In the genomic region with DNA sequence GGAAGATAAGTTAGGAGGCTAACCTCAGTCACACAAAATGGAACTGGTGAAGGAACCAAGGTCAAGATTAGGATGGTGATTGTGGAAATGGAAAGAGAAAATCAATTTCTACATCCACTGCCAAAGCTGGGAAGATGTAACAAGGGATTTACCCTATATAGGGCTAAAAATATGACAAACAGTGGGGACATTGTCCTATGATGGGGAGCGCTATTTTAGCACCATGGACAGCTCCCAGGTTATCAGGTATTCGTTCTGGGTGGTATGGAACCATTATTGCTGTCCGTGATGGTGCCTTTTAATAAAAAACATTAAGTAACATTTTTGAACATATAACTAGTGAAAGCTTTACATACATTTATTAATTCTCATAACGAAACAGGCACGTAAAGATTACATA, we compare ENCODE assay signal across 15 cellular contexts.
DNase-seq lines count a peak whose midpoint lies in the region; ATAC-seq and TF ChIP-seq lines count a peak whose summit lies in the region.
"Had no signal": no experiment of that assay in that cellular context is flagged by ENCODE, and none has a peak within 500 bp of the region (broad histone marks: within the 10 kb centered on the region; RNA-seq: fewer than 3 reads in every experiment).

No MANE protein-coding gene starts in this region.

- DNase-seq in A172 (ENCODE audit: low spot score) (peak; percentile 11), GM23338 (ENCODE audit: low spot score) (peak; percentile 63), SJCRH30 (peak; percentile 13 to 56), epithelial cell of esophagus (ENCODE audit: low read depth) (peak; percentile 52), ecto neural progenitor cell (ENCODE audit: low spot score) (no peak), OCI-M2 (lab: John Stamatoyannopoulos, UW; ENCODE audit: unreplicated experiment) (no peak)
- DNase-seq in activated CD4-positive, CD25-positive, alpha-beta regulatory T cell treated with anti-CD3 and anti-CD28 coated beads, Interleukin-2, amount 50 U/mL, for 72 hours = no peak
- DNase-seq: islet precursor cell, NCI-H2171, ovary, SHP77, spleen had no signal

- H3K36me3 ChIP-seq in GM23338 (ENCODE audit: insufficient read depth) (no peaks in the 10 kb centered on the region), SJCRH30 (no peaks in the 10 kb centered on the region)
- H3K36me3 ChIP-seq: gastroesophageal sphincter, ovary, spleen had no signal

- no peaks in the 10 kb centered on the region for H3K9me3 ChIP-seq in SJCRH30 (replicated peaks)
- H3K9me3 ChIP-seq: gastroesophageal sphincter, mucosa of descending colon, ovary, spleen had no signal

- H3K27ac ChIP-seq in GM23338 (ENCODE audit: low read depth) = no peak overlapping the region
- no peak overlapping the region for H3K27ac ChIP-seq in SJCRH30
- H3K27ac ChIP-seq: gastroesophageal sphincter, ovary, spleen had no signal

- no peak overlapping the region for H3K4me2 ChIP-seq in GM23338

- H3K4me3 ChIP-seq in GM23338 = no peak overlapping the region
- no peak overlapping the region for H3K4me3 ChIP-seq in SJCRH30
- H3K4me3 ChIP-seq in epithelial cell of esophagus (ENCODE audit: low read length) = no peak overlapping the region
- H3K4me3 ChIP-seq: gastroesophageal sphincter, mucosa of descending colon, ovary, spleen had no signal

- no peaks in the 10 kb centered on the region for H3K36me3 Mint-ChIP-seq in GM23338 (ENCODE audit: low read depth)

- H3K4me1 ChIP-seq in GM23338 (ENCODE audit: insufficient read depth) = 0 out of 2 replicates have a peak, but pooled peaks cover 2% of the 10 kb centered on the region
- no peaks in the 10 kb centered on the region for H3K4me1 ChIP-seq in SJCRH30

- no peaks in the 10 kb centered on the region; the same call in 1 of the 2 replicates for H3K9me2 ChIP-seq in GM23338 (ENCODE audit: insufficient read depth)

- no peak overlapping the region for H3K4me3 Mint-ChIP-seq in GM23338

- no peaks in the 10 kb centered on the region for H3K79me2 ChIP-seq in GM23338 (replicated peaks; ENCODE audit: insufficient read depth)

- H3K27me3 ChIP-seq in GM23338 (ENCODE audit: insufficient read depth) (peaks cover 14% of the 10 kb centered on the region), SJCRH30 (no peaks in the 10 kb centered on the region)
- H3K27me3 ChIP-seq: gastroesophageal sphincter, ovary had no signal

- no peak for TF ChIP-seq CTCF in GM23338 (conservative IDR thresholded peaks at IDR 0.05; ENCODE audit: low read depth in 2 of 2)
- no peak for TF ChIP-seq CTCF in epithelial cell of esophagus (IDR thresholded peaks at IDR 0.05; ENCODE audit: insufficient read depth, low read depth, low read length, missing control alignments)

- peaks cover 3% of the 10 kb centered on the region; the same call in 2 of the 3 replicates for H3K4me1 Mint-ChIP-seq in GM23338

- no peaks in the 10 kb centered on the region for H4K20me1 ChIP-seq in GM23338 (replicated peaks; ENCODE audit: insufficient read depth)

- H3K27ac Mint-ChIP-seq in GM23338 = no peak overlapping the region

- no peak overlapping the region for H2AFZ ChIP-seq in GM23338

- H3F3A ChIP-seq in GM23338 (replicated peaks; ENCODE audit: low read depth) = no peaks in the 10 kb centered on the region

- ATAC-seq in GM23338 = peak; percentile 51; the same call in 2 of the 3 replicates
- ATAC-seq in GM18519 (IDR thresholded peaks at IDR 0.05; ENCODE audit: low FRiP score, unreplicated experiment) = no peak
- ATAC-seq: gastroesophageal sphincter, mucosa of descending colon had no signal

- no peaks in the 10 kb centered on the region for H3K9me3 Mint-ChIP-seq in GM23338

- H3K27me3 Mint-ChIP-seq in GM23338 (ENCODE audit: insufficient read depth, low read depth, poor library complexity) = peaks cover 11% of the 10 kb centered on the region

TF ChIP-seq in GM23338, 12 proteins besides CTCF, POLR2A, EP300 and RAD21:
- TF ChIP-seq NANOG (IDR thresholded peaks at IDR 0.05; ENCODE audit: borderline replicate concordance) = no peak
- TF ChIP-seq, protein P1, sequence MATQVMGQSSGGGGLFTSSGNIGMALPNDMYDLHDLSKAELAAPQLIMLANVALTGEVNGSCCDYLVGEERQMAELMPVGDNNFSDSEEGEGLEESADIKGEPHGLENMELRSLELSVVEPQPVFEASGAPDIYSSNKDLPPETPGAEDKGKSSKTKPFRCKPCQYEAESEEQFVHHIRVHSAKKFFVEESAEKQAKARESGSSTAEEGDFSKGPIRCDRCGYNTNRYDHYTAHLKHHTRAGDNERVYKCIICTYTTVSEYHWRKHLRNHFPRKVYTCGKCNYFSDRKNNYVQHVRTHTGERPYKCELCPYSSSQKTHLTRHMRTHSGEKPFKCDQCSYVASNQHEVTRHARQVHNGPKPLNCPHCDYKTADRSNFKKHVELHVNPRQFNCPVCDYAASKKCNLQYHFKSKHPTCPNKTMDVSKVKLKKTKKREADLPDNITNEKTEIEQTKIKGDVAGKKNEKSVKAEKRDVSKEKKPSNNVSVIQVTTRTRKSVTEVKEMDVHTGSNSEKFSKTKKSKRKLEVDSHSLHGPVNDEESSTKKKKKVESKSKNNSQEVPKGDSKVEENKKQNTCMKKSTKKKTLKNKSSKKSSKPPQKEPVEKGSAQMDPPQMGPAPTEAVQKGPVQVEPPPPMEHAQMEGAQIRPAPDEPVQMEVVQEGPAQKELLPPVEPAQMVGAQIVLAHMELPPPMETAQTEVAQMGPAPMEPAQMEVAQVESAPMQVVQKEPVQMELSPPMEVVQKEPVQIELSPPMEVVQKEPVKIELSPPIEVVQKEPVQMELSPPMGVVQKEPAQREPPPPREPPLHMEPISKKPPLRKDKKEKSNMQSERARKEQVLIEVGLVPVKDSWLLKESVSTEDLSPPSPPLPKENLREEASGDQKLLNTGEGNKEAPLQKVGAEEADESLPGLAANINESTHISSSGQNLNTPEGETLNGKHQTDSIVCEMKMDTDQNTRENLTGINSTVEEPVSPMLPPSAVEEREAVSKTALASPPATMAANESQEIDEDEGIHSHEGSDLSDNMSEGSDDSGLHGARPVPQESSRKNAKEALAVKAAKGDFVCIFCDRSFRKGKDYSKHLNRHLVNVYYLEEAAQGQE (IDR thresholded peaks at IDR 0.05; ENCODE audit: unreplicated experiment) = peak; percentile 90
TF ChIP-seq in GM23338: peak in this region for 1.

Comparison
In these comparisons a context has a peak if more than half of its experiments do, and no peak if none do; other contexts are left out.
1. DNase-seq: peak in A172 (single experiment), GM23338 (single experiment), SJCRH30 (2 of 2) and epithelial cell of esophagus (single experiment); none in ecto neural progenitor cell (single experiment), activated CD4-positive, CD25-positive, alpha-beta regulatory T cell treated with anti-CD3 and anti-CD28 coated beads, Interleukin-2, amount 50 U/mL, for 72 hours (single experiment) and OCI-M2 (single experiment).